In the genomic region with DNA sequence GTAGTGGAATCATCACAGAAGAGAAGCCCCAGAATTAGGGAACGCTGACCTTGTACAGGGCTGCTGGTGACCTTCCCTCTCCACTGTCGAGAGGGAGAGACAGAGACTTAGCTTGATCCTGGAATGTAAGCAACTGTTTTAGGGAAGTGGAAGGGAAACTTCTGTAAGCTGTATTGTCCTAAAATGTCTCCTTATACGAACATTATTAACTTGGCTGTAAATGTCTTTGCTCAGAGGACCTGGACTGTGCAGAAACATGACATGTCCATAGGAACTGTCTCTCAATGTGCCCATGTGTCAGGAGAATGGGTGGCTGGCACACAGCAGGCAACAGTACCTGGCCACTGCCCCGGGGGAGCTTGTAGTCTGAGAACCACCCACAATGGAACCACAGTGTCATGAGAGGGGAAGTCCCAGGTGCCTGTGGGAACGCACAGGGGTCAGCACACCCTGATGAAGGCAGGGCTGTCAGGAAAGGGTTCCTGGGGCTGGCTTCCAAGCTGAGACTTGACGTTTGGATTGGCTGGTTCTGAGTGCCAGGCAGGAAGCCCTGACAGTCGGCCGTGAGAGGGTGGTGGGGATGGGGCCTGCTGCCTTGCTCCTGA, we compare ENCODE assay signal across 1 cellular context.
TF ChIP-seq lines count a peak whose summit lies in the region.

No MANE protein-coding gene starts in this region.

TF ChIP-seq in GM12878, 131 proteins besides CTCF, POLR2A, EP300 and RAD21 (continued from another document):
- TF ChIP-seq NBN (IDR thresholded peaks at IDR 0.05) (no peak), NFIC (IDR thresholded peaks at IDR 0.05; ENCODE audit: low read depth, low read length) (no peak), JUND (IDR thresholded peaks at IDR 0.05; ENCODE audit: low read depth, low read length) (no peak), KAT2A (conservative IDR thresholded peaks at IDR 0.05; ENCODE audit: control insufficient read depth, low read depth, low read length) (no peak)
- TF ChIP-seq, protein P1, sequence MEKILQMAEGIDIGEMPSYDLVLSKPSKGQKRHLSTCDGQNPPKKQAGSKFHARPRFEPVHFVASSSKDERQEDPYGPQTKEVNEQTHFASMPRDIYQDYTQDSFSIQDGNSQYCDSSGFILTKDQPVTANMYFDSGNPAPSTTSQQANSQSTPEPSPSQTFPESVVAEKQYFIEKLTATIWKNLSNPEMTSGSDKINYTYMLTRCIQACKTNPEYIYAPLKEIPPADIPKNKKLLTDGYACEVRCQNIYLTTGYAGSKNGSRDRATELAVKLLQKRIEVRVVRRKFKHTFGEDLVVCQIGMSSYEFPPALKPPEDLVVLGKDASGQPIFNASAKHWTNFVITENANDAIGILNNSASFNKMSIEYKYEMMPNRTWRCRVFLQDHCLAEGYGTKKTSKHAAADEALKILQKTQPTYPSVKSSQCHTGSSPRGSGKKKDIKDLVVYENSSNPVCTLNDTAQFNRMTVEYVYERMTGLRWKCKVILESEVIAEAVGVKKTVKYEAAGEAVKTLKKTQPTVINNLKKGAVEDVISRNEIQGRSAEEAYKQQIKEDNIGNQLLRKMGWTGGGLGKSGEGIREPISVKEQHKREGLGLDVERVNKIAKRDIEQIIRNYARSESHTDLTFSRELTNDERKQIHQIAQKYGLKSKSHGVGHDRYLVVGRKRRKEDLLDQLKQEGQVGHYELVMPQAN (conservative IDR thresholded peaks at IDR 0.05), result no peak; the same call in 1 of the 2 replicates
- TF ChIP-seq, protein P2, sequence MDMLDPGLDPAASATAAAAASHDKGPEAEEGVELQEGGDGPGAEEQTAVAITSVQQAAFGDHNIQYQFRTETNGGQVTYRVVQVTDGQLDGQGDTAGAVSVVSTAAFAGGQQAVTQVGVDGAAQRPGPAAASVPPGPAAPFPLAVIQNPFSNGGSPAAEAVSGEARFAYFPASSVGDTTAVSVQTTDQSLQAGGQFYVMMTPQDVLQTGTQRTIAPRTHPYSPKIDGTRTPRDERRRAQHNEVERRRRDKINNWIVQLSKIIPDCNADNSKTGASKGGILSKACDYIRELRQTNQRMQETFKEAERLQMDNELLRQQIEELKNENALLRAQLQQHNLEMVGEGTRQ (IDR thresholded peaks at IDR 0.05; ENCODE audit: borderline replicate concordance, low read depth, low read length), result no peak
